ENCODE assay signal across 17 cellular contexts in genomic region chr12:98893126-98893525, GRCh38.
DNase-seq lines count a peak whose midpoint lies in the region; ATAC-seq, FAIRE-seq and TF ChIP-seq lines count a peak whose summit lies in the region.
"Had no signal": no experiment of that assay in that cellular context is flagged by ENCODE, and none has a peak within 500 bp of the region (broad histone marks: within the 10 kb centered on the region; RNA-seq: fewer than 3 reads in every experiment).

No MANE protein-coding gene starts in this region.

- H3K27ac Mint-ChIP-seq in activated T-cell treated with anti-CD3 and anti-CD28 coated beads, Interleukin-2, amount 50 U/mL, for 72 hours = no peak overlapping the region
- H3K27ac Mint-ChIP-seq: activated CD8-positive, alpha-beta memory T cell treated with anti-CD3 and anti-CD28 coated beads, Interleukin-2, amount 10 ng/mL, durations not matched to agents 7 days and 5 days; mesothelial cell of epicardium had no signal

- no peaks in the 10 kb centered on the region for H3K9me3 ChIP-seq in A673 (ENCODE audit: low read depth, low read length, poor library complexity, severe bottlenecking)
- no peaks in the 10 kb centered on the region for H3K9me3 ChIP-seq in HEK293 (ENCODE audit: control insufficient read depth, insufficient read depth, low read depth, low read length)
- no peaks in the 10 kb centered on the region for H3K9me3 ChIP-seq in upper lobe of right lung
- H3K9me3 ChIP-seq: BE2C, body of pancreas, pancreas had no signal

- no peak overlapping the region for H3K4me3 Mint-ChIP-seq in activated T-cell treated with anti-CD3 and anti-CD28 coated beads, Interleukin-2, amount 50 U/mL, for 72 hours
- H3K4me3 Mint-ChIP-seq: activated CD8-positive, alpha-beta memory T cell treated with anti-CD3 and anti-CD28 coated beads, Interleukin-2, amount 10 ng/mL, durations not matched to agents 7 days and 5 days had no signal

- CTCF ChIA-PET in A673 (lab: Charles Lee) (no interaction called here), HEK293 (lab: Yijun Ruan, JAX) (interaction anchor here (0.5 to 1.0 kb wide), 3 partner anchors 21 to 199 kb away, joined by 3 to 4 read pairs (median 3); no protein-coding TSS in a partner anchor)

- POLR2A ChIA-PET in A673 (lab: Charles Lee; ENCODE audit: low non-redundant PET) = no interaction called here
- POLR2A ChIA-PET in HEK293 (lab: Yijun Ruan, JAX) = no interaction called here

- intact Hi-C loops in A673 (cut with micrococcal nuclease; ENCODE audit: unreplicated experiment) = no loop called here
- intact Hi-C loops in upper lobe of right lung (cut with DNase I) = no loop called here

- H3K4me1 Mint-ChIP-seq in activated T-cell treated with anti-CD3 and anti-CD28 coated beads, Interleukin-2, amount 50 U/mL, for 72 hours (ENCODE audit: low read depth) = no peaks in the 10 kb centered on the region

- ATAC-seq in HG03520 (IDR thresholded peaks at IDR 0.05; ENCODE audit: unreplicated experiment) (no peak), upper lobe of right lung (no peak)
- no peak for ATAC-seq in activated T-cell treated with anti-CD3 and anti-CD28 coated beads, Interleukin-2, amount 50 U/mL, for 72 hours (replicated peaks in 1 of 2)
- ATAC-seq: activated CD8-positive, alpha-beta memory T cell treated with anti-CD3 and anti-CD28 coated beads, Interleukin-2, amount 10 ng/mL, durations not matched to agents 7 days and 5 days; body of pancreas; PC-3 had no signal

- H3K4me3 ChIP-seq in A673 (ENCODE audit: low read depth, low read length, poor library complexity, severe bottlenecking) = no peak overlapping the region
- H3K4me3 ChIP-seq in HEK293 (ENCODE audit: low read depth, low read length) = peak overlapping the region; percentile 47
- no peak overlapping the region for H3K4me3 ChIP-seq in upper lobe of right lung
- H3K4me3 ChIP-seq: body of pancreas had no signal

- H3K27me3 Mint-ChIP-seq in activated T-cell treated with anti-CD3 and anti-CD28 coated beads, Interleukin-2, amount 50 U/mL, for 72 hours (ENCODE audit: low read depth) = peaks cover 62% of the 10 kb centered on the region

- H3K27ac ChIP-seq in A673 (ENCODE audit: low read depth, low read length, poor library complexity, severe bottlenecking) (no peak overlapping the region), HEK293 (ENCODE audit: extremely low read depth, low read depth, low read length) (no peak overlapping the region), angular gyrus (ENCODE audit: low read depth, low read length) (peak overlapping the region; percentile 37), upper lobe of right lung (no peak overlapping the region)
- H3K27ac ChIP-seq: body of pancreas, pancreas had no signal

- no peak for TF ChIP-seq POLR2A in GM12891 (IDR thresholded peaks at IDR 0.05; ENCODE audit: low read depth, low read length)

- peaks cover 6% of the 10 kb centered on the region for H3K4me1 ChIP-seq in A673 (ENCODE audit: insufficient read depth, low read length, poor library complexity, severe bottlenecking)
- H3K4me1 ChIP-seq in HEK293 (ENCODE audit: control insufficient read depth, insufficient read depth, low read length) = peaks cover 10% of the 10 kb centered on the region
- no peaks in the 10 kb centered on the region for H3K4me1 ChIP-seq in upper lobe of right lung
- H3K4me1 ChIP-seq: BE2C had no signal

- DNase-seq in A673 (ENCODE audit: low spot score) = peak; percentile 67
- DNase-seq in medulla oblongata (ENCODE audit: extremely low spot score) = peak; percentile 73
- DNase-seq in upper lobe of right lung = no peak
- DNase-seq in activated T-cell treated with anti-CD3 and anti-CD28 coated beads, Interleukin-2, amount 50 U/mL, for 72 hours = no peak
- no peak for DNase-seq in GM12891 (ENCODE audit: insufficient read length, low spot score)
- DNase-seq: activated CD8-positive, alpha-beta memory T cell treated with anti-CD3 and anti-CD28 coated beads, Interleukin-2, amount 10 ng/mL, durations not matched to agents 7 days and 5 days; BE2C; DND-41; effector CD4-positive, alpha-beta T cell; NCI-H2107; pancreas; PC-3 had no signal

- peaks cover 0 to 2% of the 10 kb centered on the region in 2 donors for H3K9me3 Mint-ChIP-seq in activated T-cell treated with anti-CD3 and anti-CD28 coated beads, Interleukin-2, amount 50 U/mL, for 72 hours

- no peak for FAIRE-seq in GM12891 (lab: Jason Lieb, UNC)
- FAIRE-seq: pancreas had no signal

- H3K27me3 ChIP-seq in A673 (replicated peaks; ENCODE audit: insufficient read depth, low read depth, low read length, poor library complexity) = peaks cover 95% of the 10 kb centered on the region
- peaks cover 37% of the 10 kb centered on the region for H3K27me3 ChIP-seq in upper lobe of right lung

- H3K36me3 ChIP-seq in A673 (ENCODE audit: insufficient read depth, low read length, poor library complexity, severe bottlenecking) (no peaks in the 10 kb centered on the region), HEK293 (ENCODE audit: control insufficient read depth in 2 of 2, insufficient read depth in 1 of 2, low read length in 2 of 2) (no peaks in the 10 kb centered on the region), upper lobe of right lung (no peaks in the 10 kb centered on the region)
- H3K36me3 ChIP-seq: BE2C, pancreas had no signal

- TF ChIP-seq CTCF in A673 (conservative IDR thresholded peaks at IDR 0.05; ENCODE audit: low read depth, low read length) (no peak), HEK293 (tag by site-specific recombination; IDR thresholded peaks at IDR 0.05) (no peak), upper lobe of right lung (IDR thresholded peaks at IDR 0.05) (no peak)

- BruUV-seq in A673 (replicated peaks; lab: Mats Ljungman, UMichigan) = no TSS peak

- H3K36me3 Mint-ChIP-seq in activated T-cell treated with anti-CD3 and anti-CD28 coated beads, Interleukin-2, amount 50 U/mL, for 72 hours (ENCODE audit: insufficient read depth in 2 of 2) = peaks cover 0 to 2% of the 10 kb centered on the region in 2 donors
- H3K36me3 Mint-ChIP-seq: activated CD8-positive, alpha-beta memory T cell treated with anti-CD3 and anti-CD28 coated beads, Interleukin-2, amount 10 ng/mL, durations not matched to agents 7 days and 5 days; mesothelial cell of epicardium had no signal

TF ChIP-seq in HEK293, 187 proteins besides CTCF, POLR2A, EP300 and RAD21 (continues in another document):
- no peak for TF ChIP-seq YY2 (tag by site-specific recombination; IDR thresholded peaks at IDR 0.05)
- peak; percentile 72 for TF ChIP-seq OSR2 (tag by site-specific recombination; IDR thresholded peaks at IDR 0.05)
- no peak for TF ChIP-seq ZXDB (tag by site-specific recombination; IDR thresholded peaks at IDR 0.05)
- TF ChIP-seq ZSCAN30 (tag by site-specific recombination; IDR thresholded peaks at IDR 0.05) = no peak
- TF ChIP-seq ZNF148 (tag by site-specific recombination; IDR thresholded peaks at IDR 0.05; ENCODE audit: borderline replicate concordance) = no peak
- no peak for TF ChIP-seq FEZF1 (tag by site-specific recombination; IDR thresholded peaks at IDR 0.05)

TF ChIP-seq in GM12891, 5 proteins besides CTCF, POLR2A, EP300 and RAD21:
- no peak for TF ChIP-seq SPI1 (IDR thresholded peaks at IDR 0.05; ENCODE audit: low read depth, low read length)
- no peak for TF ChIP-seq POLR2AphosphoS5 (IDR thresholded peaks at IDR 0.05; ENCODE audit: low read depth, low read length)
- no peak for TF ChIP-seq PAX5 (IDR thresholded peaks at IDR 0.05; ENCODE audit: insufficient read depth, low read length, severe bottlenecking)
- no peak for TF ChIP-seq TAF1 (IDR thresholded peaks at IDR 0.05; ENCODE audit: low read depth, low read length)
- no peak for TF ChIP-seq POU2F2 (IDR thresholded peaks at IDR 0.05; ENCODE audit: low read depth, low read length)

Comparison
In these comparisons a context has a peak if more than half of its experiments do, and no peak if none do; other contexts are left out.
1. DNase-seq: peak in A673 (single experiment) and medulla oblongata (single experiment); none in upper lobe of right lung (single experiment), activated T-cell treated with anti-CD3 and anti-CD28 coated beads, Interleukin-2, amount 50 U/mL, for 72 hours (0 of 2) and GM12891 (single experiment).